In the genomic region with DNA sequence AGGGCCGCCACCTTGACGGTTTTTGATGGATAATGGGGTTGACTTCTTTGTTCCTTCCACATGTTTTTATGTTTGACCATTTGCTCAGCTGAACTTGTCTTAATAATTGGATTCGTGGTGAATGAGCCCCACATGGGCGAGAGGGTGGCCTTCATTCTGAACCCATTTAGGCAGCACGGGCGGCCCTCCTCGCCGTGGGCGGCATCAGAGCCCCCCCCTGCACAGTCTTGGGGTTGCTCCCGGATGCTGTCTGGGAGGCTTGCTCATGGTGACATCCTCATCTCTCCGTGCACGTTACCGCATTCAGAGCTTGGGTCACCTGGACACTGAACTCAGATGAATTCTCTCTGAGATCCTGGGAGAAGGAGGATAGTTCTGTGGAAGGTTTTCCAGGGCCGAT, we compare ENCODE assay signal across 18 cellular contexts.
DNase-seq lines count a peak whose midpoint lies in the region; ATAC-seq and TF ChIP-seq lines count a peak whose summit lies in the region.
"Had no signal": no experiment of that assay in that cellular context is flagged by ENCODE, and none has a peak within 500 bp of the region (broad histone marks: within the 10 kb centered on the region; RNA-seq: fewer than 3 reads in every experiment).

No MANE protein-coding gene starts in this region.

- peaks cover 5% of the 10 kb centered on the region for H3K4me1 Mint-ChIP-seq in activated T-cell treated with anti-CD3 and anti-CD28 coated beads, Interleukin-2, amount 50 U/mL, for 4 hours (ENCODE audit: low read depth)
- H3K4me1 Mint-ChIP-seq in activated T-cell treated with anti-CD3 and anti-CD28 coated beads, Interleukin-2, amount 50 U/mL, for 24 hours (ENCODE audit: low read depth), result peaks cover 8% of the 10 kb centered on the region
- H3K4me1 Mint-ChIP-seq in endodermal cell (peaks cover 13% of the 10 kb centered on the region), progenitor cell of endocrine pancreas (ENCODE audit: low read depth) (no peaks in the 10 kb centered on the region)

- no peak overlapping the region for H3K9ac ChIP-seq in HUES6 (ENCODE audit: low read length)
- no peak overlapping the region for H3K9ac ChIP-seq in endodermal cell (ENCODE audit: extremely low read depth, low read length, poor library complexity, severe bottlenecking)
- H3K9ac ChIP-seq: GM23248, SK-N-SH had no signal

- H3K36me3 Mint-ChIP-seq in activated T-cell treated with anti-CD3 and anti-CD28 coated beads, Interleukin-2, amount 50 U/mL, for 4 hours (ENCODE audit: insufficient read depth), result no peaks in the 10 kb centered on the region
- no peaks in the 10 kb centered on the region for H3K36me3 Mint-ChIP-seq in activated T-cell treated with anti-CD3 and anti-CD28 coated beads, Interleukin-2, amount 50 U/mL, for 24 hours (ENCODE audit: low read depth)
- H3K36me3 Mint-ChIP-seq in endodermal cell (ENCODE audit: low read depth), result peaks cover 5% of the 10 kb centered on the region
- H3K36me3 Mint-ChIP-seq in progenitor cell of endocrine pancreas (ENCODE audit: insufficient read depth), result no peaks in the 10 kb centered on the region

- H3K4me3 Mint-ChIP-seq in activated T-cell treated with anti-CD3 and anti-CD28 coated beads, Interleukin-2, amount 50 U/mL, for 4 hours, result peak overlapping the region; percentile 75
- H3K4me3 Mint-ChIP-seq in activated T-cell treated with anti-CD3 and anti-CD28 coated beads, Interleukin-2, amount 50 U/mL, for 24 hours, result no peak overlapping the region
- H3K4me3 Mint-ChIP-seq in endodermal cell, result peak overlapping the region; percentile 63
- H3K4me3 Mint-ChIP-seq in progenitor cell of endocrine pancreas (ENCODE audit: low read depth), result peak overlapping the region; percentile 64

- H3K4me3 ChIP-seq in HUES6 (ENCODE audit: low read depth, low read length), result peak overlapping the region; percentile 66; the same call in 1 of the 2 replicates
- H3K4me3 ChIP-seq in endodermal cell (ENCODE audit: low read length), result peak overlapping the region; percentile 71
- H3K4me3 ChIP-seq: GM23248 had no signal

- no peaks in the 10 kb centered on the region for H3K9me3 Mint-ChIP-seq in activated T-cell treated with anti-CD3 and anti-CD28 coated beads, Interleukin-2, amount 50 U/mL, for 4 hours
- no peaks in the 10 kb centered on the region for H3K9me3 Mint-ChIP-seq in activated T-cell treated with anti-CD3 and anti-CD28 coated beads, Interleukin-2, amount 50 U/mL, for 24 hours
- H3K9me3 Mint-ChIP-seq in endodermal cell (no peaks in the 10 kb centered on the region), progenitor cell of endocrine pancreas (ENCODE audit: low read depth) (no peaks in the 10 kb centered on the region)

- no peak for TF ChIP-seq POLR2A in GM18505 (IDR thresholded peaks at IDR 0.05; ENCODE audit: borderline replicate concordance, extremely low read depth, insufficient read depth, insufficient read length)

- no peak for DNase-seq in activated T-cell treated with anti-CD3 and anti-CD28 coated beads, Interleukin-2, amount 50 U/mL, for 4 hours
- no peak for DNase-seq in activated T-cell treated with anti-CD3 and anti-CD28 coated beads, Interleukin-2, amount 50 U/mL, for 24 hours
- DNase-seq in endodermal cell (no peak), progenitor cell of endocrine pancreas (ENCODE audit: low spot score, unreplicated experiment) (no peak), kidney tubule cell (ENCODE audit: low spot score) (no peak)
- DNase-seq: ACHN; DND-41; GM23248; NCI-H1694 treated with DMSO at 0.1 percent for 48 hours; NCI-H446; NK-92 treated with Interleukin-12 subunit alpha and Interleukin-12 subunit beta, amount 100 ng/mL, for 24 hours; tibial artery had no signal

- H3K36me3 ChIP-seq in HUES6 (ENCODE audit: control insufficient read depth, insufficient read depth, low read length), result no peaks in the 10 kb centered on the region
- H3K36me3 ChIP-seq in endodermal cell (ENCODE audit: control insufficient read depth, insufficient read depth, low read length), result no peaks in the 10 kb centered on the region
- H3K36me3 ChIP-seq: ascending aorta, tibial artery had no signal

- H3K27me3 ChIP-seq in HUES6 (ENCODE audit: control insufficient read depth, insufficient read depth, low read length), result peaks cover 25% of the 10 kb centered on the region
- H3K27me3 ChIP-seq in endodermal cell (ENCODE audit: control insufficient read depth, insufficient read depth, low read length, poor library complexity, severe bottlenecking), result no peaks in the 10 kb centered on the region
- H3K27me3 ChIP-seq: ascending aorta had no signal

- no peak for ATAC-seq in activated T-cell treated with anti-CD3 and anti-CD28 coated beads, Interleukin-2, amount 50 U/mL, for 4 hours
- ATAC-seq in GM19452 (IDR thresholded peaks at IDR 0.05; ENCODE audit: unreplicated experiment) (no peak), GM18505 (IDR thresholded peaks at IDR 0.05; ENCODE audit: unreplicated experiment) (no peak)
- ATAC-seq: HepG2 had no signal

- H3K27ac ChIP-seq in HUES6 (ENCODE audit: low read depth, low read length) (no peak overlapping the region), endodermal cell (ENCODE audit: low read depth, low read length) (no peak overlapping the region)
- H3K27ac ChIP-seq: ascending aorta, GM23248, tibial artery had no signal

- no peak overlapping the region for H3K27ac Mint-ChIP-seq in activated T-cell treated with anti-CD3 and anti-CD28 coated beads, Interleukin-2, amount 50 U/mL, for 24 hours
- no peak overlapping the region for H3K27ac Mint-ChIP-seq in endodermal cell
- H3K27ac Mint-ChIP-seq in progenitor cell of endocrine pancreas, result no peak overlapping the region

- H3K9me3 ChIP-seq in HUES6 (ENCODE audit: control insufficient read depth, insufficient read depth, low read depth, low read length) (no peaks in the 10 kb centered on the region), endodermal cell (ENCODE audit: control insufficient read depth, low read length) (no peaks in the 10 kb centered on the region)
- H3K9me3 ChIP-seq: ascending aorta, SK-N-SH, tibial artery had no signal

- H3K4me1 ChIP-seq in HUES6 (ENCODE audit: control insufficient read depth, insufficient read depth, low read length), result peaks cover 17% of the 10 kb centered on the region
- no peaks in the 10 kb centered on the region for H3K4me1 ChIP-seq in endodermal cell (ENCODE audit: control insufficient read depth, insufficient read depth, low read length)

- WGBS in endodermal cell (ENCODE audit: insufficient coverage in 1 of 2, insufficient read length in 1 of 2), 2 experiments, result 94 to 100% methylated on average over 2 to 13 of the region's 14 CpGs

- TF ChIP-seq CTCF in endodermal cell (conservative IDR thresholded peaks at IDR 0.05) (no peak), progenitor cell of endocrine pancreas (IDR thresholded peaks at IDR 0.05; ENCODE audit: unreplicated experiment) (no peak)

- peaks cover 31% of the 10 kb centered on the region for H3K27me3 Mint-ChIP-seq in activated T-cell treated with anti-CD3 and anti-CD28 coated beads, Interleukin-2, amount 50 U/mL, for 4 hours (ENCODE audit: low read depth)
- peaks cover 36% of the 10 kb centered on the region for H3K27me3 Mint-ChIP-seq in activated T-cell treated with anti-CD3 and anti-CD28 coated beads, Interleukin-2, amount 50 U/mL, for 24 hours
- H3K27me3 Mint-ChIP-seq in endodermal cell (ENCODE audit: insufficient read depth) (peaks cover 41% of the 10 kb centered on the region), progenitor cell of endocrine pancreas (peaks cover 44% of the 10 kb centered on the region)
